Comparison of ENCODE assay signal across 1 cellular context in genomic region chr3:186483611-186484340, GRCh38.
TF ChIP-seq lines count a peak whose summit lies in the region.

No MANE protein-coding gene starts in this region.

TF ChIP-seq in IMR-90, 13 proteins besides CTCF, POLR2A, EP300 and RAD21 (continued from another document):
- no peak for TF ChIP-seq MAZ (IDR thresholded peaks at IDR 0.05; ENCODE audit: borderline replicate concordance, low read depth, low read length)
- no peak for TF ChIP-seq USF2 (IDR thresholded peaks at IDR 0.05; ENCODE audit: low read depth, low read length)
- no peak for TF ChIP-seq FOS (IDR thresholded peaks at IDR 0.05; ENCODE audit: low read depth, low read length)
- TF ChIP-seq RFX5 (IDR thresholded peaks at IDR 0.05; ENCODE audit: low read depth, low read length) = no peak
- no peak for TF ChIP-seq SMC3 (IDR thresholded peaks at IDR 0.05; ENCODE audit: low read depth, low read length)
- TF ChIP-seq, protein P1, sequence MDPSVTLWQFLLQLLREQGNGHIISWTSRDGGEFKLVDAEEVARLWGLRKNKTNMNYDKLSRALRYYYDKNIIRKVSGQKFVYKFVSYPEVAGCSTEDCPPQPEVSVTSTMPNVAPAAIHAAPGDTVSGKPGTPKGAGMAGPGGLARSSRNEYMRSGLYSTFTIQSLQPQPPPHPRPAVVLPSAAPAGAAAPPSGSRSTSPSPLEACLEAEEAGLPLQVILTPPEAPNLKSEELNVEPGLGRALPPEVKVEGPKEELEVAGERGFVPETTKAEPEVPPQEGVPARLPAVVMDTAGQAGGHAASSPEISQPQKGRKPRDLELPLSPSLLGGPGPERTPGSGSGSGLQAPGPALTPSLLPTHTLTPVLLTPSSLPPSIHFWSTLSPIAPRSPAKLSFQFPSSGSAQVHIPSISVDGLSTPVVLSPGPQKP (IDR thresholded peaks at IDR 0.05; ENCODE audit: borderline replicate concordance, low read depth, low read length) = no peak
- TF ChIP-seq NFE2L2 (IDR thresholded peaks at IDR 0.05; ENCODE audit: low read depth, low read length) = no peak
- no peak for TF ChIP-seq CHD1 (IDR thresholded peaks at IDR 0.05; ENCODE audit: low read depth, low read length)
